Comparison of ENCODE assay signal across 7 cellular contexts in genomic region chrX:107894038-107894437, GRCh38.
DNase-seq lines count a peak whose midpoint lies in the region; ATAC-seq and TF ChIP-seq lines count a peak whose summit lies in the region.

No MANE protein-coding gene starts in this region.

- H3K9ac ChIP-seq in IMR-90 (ENCODE audit: low read depth, low read length): no peak overlapping the region

- H4K8ac ChIP-seq in IMR-90 (ENCODE audit: low read depth in 2 of 2, low read length in 2 of 2): no peak overlapping the region

- H2AFZ ChIP-seq in IMR-90 (replicated peaks; ENCODE audit: low read length, poor library complexity): no peak overlapping the region

- H4K91ac ChIP-seq in IMR-90 (ENCODE audit: insufficient read depth, low read depth, low read length): no peak overlapping the region

- POLR2A ChIA-PET in IMR-90 (lab: Charles Lee; ENCODE audit: unreplicated experiment): no interaction called here

- dilution Hi-C loops in IMR-90 (cut with HindIII; ENCODE audit: low sequenced_read_pairs, unreplicated experiment): no loop called here

- no peaks in the 10 kb centered on the region for H3K79me1 ChIP-seq in IMR-90 (ENCODE audit: low read depth in 1 of 2, low read length in 2 of 2)

- H3K9me1 ChIP-seq in IMR-90 (ENCODE audit: insufficient read depth, low read length): no peaks in the 10 kb centered on the region

- in situ Hi-C loops in IMR-90 (cut with MboI; ENCODE audit: low sequenced_read_pairs): no loop called here

- no peak overlapping the region for H3K23ac ChIP-seq in IMR-90 (ENCODE audit: low read depth, low read length)

- no peak overlapping the region for H2BK120ac ChIP-seq in IMR-90 (ENCODE audit: low read depth, low read length)

- H2AK5ac ChIP-seq in IMR-90 (ENCODE audit: low read depth, low read length): no peak overlapping the region

- no peaks in the 10 kb centered on the region; the same call in 1 of the 2 replicates for H4K20me1 ChIP-seq in IMR-90 (ENCODE audit: insufficient read depth, low read length)

- TF ChIP-seq CTCF in IMR-90 (conservative IDR thresholded peaks at IDR 0.05; ENCODE audit: low read depth, low read length): peak; percentile 54

- no peak overlapping the region for H2BK5ac ChIP-seq in IMR-90 (ENCODE audit: low read depth, low read length, poor library complexity, severe bottlenecking)

- peaks cover 5% of the 10 kb centered on the region for H3K27me3 ChIP-seq in IMR-90 (ENCODE audit: control insufficient read depth, insufficient read depth, low read length)

- H3K27ac ChIP-seq in IMR-90 (ENCODE audit: insufficient read depth, low read length): no peak overlapping the region

- H3K56ac ChIP-seq in IMR-90 (ENCODE audit: extremely low read depth, insufficient read depth, low read length): no peak overlapping the region

- no peak overlapping the region for H3K4ac ChIP-seq in IMR-90 (ENCODE audit: low read depth, low read length)

- no peaks in the 10 kb centered on the region; the same call in 1 of the 2 replicates for H3K9me3 ChIP-seq in IMR-90 (ENCODE audit: control insufficient read depth, insufficient read depth, low read length)

- ATAC-seq in GM19023 (IDR thresholded peaks at IDR 0.05; ENCODE audit: unreplicated experiment) (peak; percentile 57), IMR-90 (ENCODE audit: low read depth) (0 out of 2 replicates have a peak, but pooled peaks have one; percentile 37)

- H3K4me1 ChIP-seq in IMR-90 (ENCODE audit: control insufficient read depth, insufficient read depth, low read length): no peaks in the 10 kb centered on the region

- H3K4me2 ChIP-seq in IMR-90 (ENCODE audit: low read depth, low read length): no peak overlapping the region

- no peaks in the 10 kb centered on the region for H3K36me3 ChIP-seq in IMR-90 (ENCODE audit: control insufficient read depth, insufficient read depth, low read length)

- no peak overlapping the region for H4K5ac ChIP-seq in IMR-90 (ENCODE audit: low read depth, low read length)

- intact Hi-C loops in IMR-90 (cut with micrococcal nuclease): loop anchor here (2.0 to 10.0 kb wide), 2 partner anchors 235 to 999 kb away; no protein-coding TSS in a partner anchor

- DNase-seq in DMS153 treated with DMSO at 0.1 percent for 48 hours (lab: John Stamatoyannopoulos, UW; ENCODE audit: unreplicated experiment) (peak; percentile 34), IMR-90 (peak; percentile 42), SHP77 treated with DMSO at 0.1 percent for 48 hours (lab: John Stamatoyannopoulos, UW) (peak; percentile 1), dermis blood vessel endothelial cell (peak; percentile 69), myocyte (ENCODE audit: low read depth) (peak; percentile 46), NCI-H526 treated with DMSO at 0.1 percent for 48 hours (lab: John Stamatoyannopoulos, UW) (no peak)

- H3K18ac ChIP-seq in IMR-90 (ENCODE audit: low read depth, low read length): no peak overlapping the region

- BruUV-seq in IMR-90 (replicated peaks; lab: Mats Ljungman, UMichigan): no TSS peak

- no CpG with 5 or more reads among the region's 4 CpGs for WGBS in IMR-90 (ENCODE audit: extremely low coverage in 2 of 2, insufficient read length in 1 of 2), 2 experiments

- no peak overlapping the region for H2BK20ac ChIP-seq in IMR-90 (ENCODE audit: low read depth, low read length)

- no peak overlapping the region for H3K14ac ChIP-seq in IMR-90 (replicated peaks; ENCODE audit: low read depth, low read length)

- TF ChIP-seq RAD21 in IMR-90 (IDR thresholded peaks at IDR 0.05; ENCODE audit: low read length): peak; percentile 65

- H2AK9ac ChIP-seq in IMR-90 (replicated peaks; ENCODE audit: low read depth, low read length, poor library complexity): no peak overlapping the region

- no peak overlapping the region for H2BK15ac ChIP-seq in IMR-90 (ENCODE audit: low read depth, low read length)

- TF ChIP-seq POLR2A in IMR-90 (IDR thresholded peaks at IDR 0.05; ENCODE audit: low read depth, low read length): no peak

- CTCF ChIA-PET in IMR-90 (lab: Yijun Ruan, JAX): interaction anchor here (0.6 to 0.9 kb wide), 3 partner anchors 96 to 1910 kb away, joined by 3 to 4 read pairs (median 4); no protein-coding TSS in a partner anchor

- no peak overlapping the region for H3K4me3 ChIP-seq in IMR-90 (ENCODE audit: insufficient read depth, low read depth, low read length)

TF ChIP-seq in IMR-90, 13 proteins besides CTCF, POLR2A, EP300 and RAD21:
- no peak for TF ChIP-seq CEBPB (IDR thresholded peaks at IDR 0.05; ENCODE audit: low read depth, low read length)
- no peak for TF ChIP-seq MAFK (IDR thresholded peaks at IDR 0.05; ENCODE audit: low read depth, low read length)
- peak; percentile 46 for TF ChIP-seq SMC3 (IDR thresholded peaks at IDR 0.05; ENCODE audit: low read depth, low read length)
- no peak for TF ChIP-seq RFX5 (IDR thresholded peaks at IDR 0.05; ENCODE audit: low read depth, low read length)
- no peak for TF ChIP-seq ELK1 (IDR thresholded peaks at IDR 0.05; ENCODE audit: borderline replicate concordance, low read depth, low read length)
- TF ChIP-seq FOS (IDR thresholded peaks at IDR 0.05; ENCODE audit: low read depth, low read length): no peak
